Comparison of ENCODE assay signal across 24 cellular contexts in the genomic region with DNA sequence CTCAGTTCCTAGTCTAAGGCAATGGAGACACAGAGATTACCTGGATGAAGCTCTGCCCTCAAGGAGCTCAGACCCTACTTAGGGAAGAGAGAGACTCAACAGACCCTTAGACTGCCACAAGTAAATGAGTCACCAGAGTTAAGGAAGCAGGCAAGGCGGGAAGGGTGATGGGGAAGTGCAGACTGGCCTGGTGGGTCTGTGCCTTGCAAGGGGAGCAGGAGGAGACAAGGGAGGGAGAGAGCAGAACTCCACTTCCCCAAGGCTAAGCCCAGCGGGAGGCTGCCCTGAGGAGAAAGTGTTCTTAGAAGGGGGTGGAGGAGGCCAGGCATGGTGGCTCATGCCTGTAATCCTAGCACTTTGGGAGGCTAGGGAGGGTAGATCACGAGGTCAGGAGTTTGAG.
"Had no signal": no experiment of that assay in that cellular context is flagged by ENCODE, and none has a peak within 500 bp of the region (broad histone marks: within the 10 kb centered on the region; RNA-seq: fewer than 3 reads in every experiment).

No MANE protein-coding gene starts in this region.

- DNase-seq: activated CD4-positive, alpha-beta T cell treated with anti-CD3 and anti-CD28 coated beads for 48 hours; activated CD4-positive, CD25-positive, alpha-beta regulatory T cell; activated CD8-positive, alpha-beta T cell treated with anti-CD3 and anti-CD28 coated beads for 36 hours; activated effector memory CD4-positive, alpha-beta T cell treated with anti-CD3 and anti-CD28 coated beads, Interleukin-2, amount 50 U/mL, for 16 hours; activated naive CD4-positive, alpha-beta T cell treated with anti-CD3 and anti-CD28 coated beads, Interleukin-2, amount 50 U/mL, for 16 hours; activated T-cell treated with anti-CD3 and anti-CD28 coated beads, Interleukin-2, amount 50 U/mL, for 72 hours; brain microvascular endothelial cell; erythroblast; foreskin melanocyte; mucosa of descending colon; naive B cell; ovary; right lobe of liver; small intestine; stimulated activated CD4-positive, alpha-beta T cell treated with anti-CD3 and anti-CD28 coated beads, Interleukin-15, amount 100 ng/mL, for 24 hours; stimulated activated CD4-positive, alpha-beta T cell treated with anti-CD3 and anti-CD28 coated beads, Interleukin-4, amount 100 ng/mL, for 1 hour; stimulated activated naive CD8-positive, alpha-beta T cell treated with anti-CD3 and anti-CD28 coated beads, Interleukin-15, amount 100 ng/mL, for 72 hours; T-helper 1 cell; T-helper 9 cell; upper lobe of left lung had no signal

- H3K27me3 ChIP-seq: brain microvascular endothelial cell, neural progenitor cell, ovary, right lobe of liver, upper lobe of left lung had no signal

- H3K4me3 ChIP-seq: coronary artery, mucosa of descending colon, neural progenitor cell, ovary, right lobe of liver, upper lobe of left lung had no signal

- H3K36me3 ChIP-seq: brain microvascular endothelial cell, neural progenitor cell, ovary, right lobe of liver, upper lobe of left lung had no signal

- H3K9me3 ChIP-seq: mucosa of descending colon, ovary, right lobe of liver, upper lobe of left lung had no signal

- H3K9ac ChIP-seq: neural progenitor cell had no signal

- H3K4me1 ChIP-seq: neural progenitor cell, right lobe of liver, upper lobe of left lung had no signal

- FAIRE-seq: endometrium, kidney, small intestine had no signal

- H3K27ac ChIP-seq: brain microvascular endothelial cell, coronary artery, neural progenitor cell, ovary, right lobe of liver, upper lobe of left lung had no signal
